ENCODE assay signal across 1 cellular context in the genomic region with DNA sequence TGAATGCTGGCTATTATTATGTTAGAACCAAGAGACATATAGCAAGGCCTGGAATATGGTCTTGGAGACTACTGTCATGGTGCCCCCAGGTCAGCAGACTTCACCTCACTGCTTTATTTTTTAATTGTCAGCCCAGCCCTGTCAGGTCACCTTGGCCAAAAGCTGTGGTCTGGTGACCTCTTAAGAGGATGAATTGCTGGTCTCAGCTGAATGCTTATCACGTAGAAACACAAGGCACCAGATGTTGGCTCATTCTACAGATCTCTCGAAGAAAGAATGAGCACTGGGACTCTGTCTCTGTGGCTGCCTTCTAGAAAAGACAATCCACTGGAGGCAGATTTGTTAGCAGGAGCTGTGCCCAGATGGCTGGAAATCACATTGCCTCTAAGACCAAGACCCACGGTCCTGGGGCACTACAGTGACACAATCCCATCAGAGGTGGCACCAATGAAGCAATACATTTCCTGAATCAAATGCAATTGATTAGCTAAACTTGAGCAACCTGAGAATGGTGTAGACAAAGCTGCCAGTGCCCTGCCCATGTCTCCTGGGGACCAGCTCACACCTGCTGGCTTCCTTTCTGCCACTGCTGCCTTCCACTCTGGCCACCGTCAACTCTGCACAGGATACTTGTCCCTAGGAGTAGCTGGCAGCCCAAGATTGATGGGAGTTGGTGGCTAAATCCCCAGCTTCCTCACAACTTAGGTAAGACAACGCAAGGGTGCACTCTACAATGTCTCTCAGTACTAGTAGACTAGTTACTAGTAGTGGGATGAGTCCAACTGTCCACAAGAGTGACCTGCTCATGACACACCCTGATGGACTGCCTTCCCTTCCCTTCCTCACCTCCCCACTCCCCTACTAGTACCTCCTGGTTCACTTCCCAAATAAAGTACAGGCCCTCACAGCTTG.
A peak's percentile ranks its signal among the peaks of the same experiment; 100 is the strongest.
TF ChIP-seq lines count a peak whose summit lies in the region.

No MANE protein-coding gene starts in this region.

TF ChIP-seq in K562, 482 proteins besides CTCF, POLR2A, EP300 and RAD21 (continued from another document and continues in another):
- TF ChIP-seq TRIM25 (IDR thresholded peaks at IDR 0.05; ENCODE audit: borderline replicate concordance) (no peak), ZNF347 (CRISPR knock-in tag; IDR thresholded peaks at IDR 0.05; ENCODE audit: low read depth) (no peak), GATAD2A (IDR thresholded peaks at IDR 0.05) (no peak), PPARD (CRISPR knock-in tag; IDR thresholded peaks at IDR 0.05) (no peak), HIVEP1 (CRISPR knock-in tag; IDR thresholded peaks at IDR 0.05) (no peak), ZNF217 (CRISPR knock-in tag; IDR thresholded peaks at IDR 0.05) (no peak), RFX1 (IDR thresholded peaks at IDR 0.05) (no peak), FOXA3 (CRISPR knock-in tag; conservative IDR thresholded peaks at IDR 0.05 in 1 of 2, IDR thresholded peaks at IDR 0.05 in 1 of 2) (no peak), ZBTB34 (CRISPR knock-in tag; IDR thresholded peaks at IDR 0.05) (no peak), CREBBP (IDR thresholded peaks at IDR 0.05; ENCODE audit: low read depth, low read length) (no peak), BRCA1 (IDR thresholded peaks at IDR 0.05) (no peak), BRCA1 (CRISPR knock-in tag; IDR thresholded peaks at IDR 0.05) (no peak), SNRNP70 (optimal IDR thresholded peaks at IDR 0.05; ENCODE audit: low read depth, low read length) (no peak), ZNF655 (CRISPR knock-in tag; IDR thresholded peaks at IDR 0.05) (no peak), ZNF324 (CRISPR knock-in tag; IDR thresholded peaks at IDR 0.05) (no peak), HMGN3 (IDR thresholded peaks at IDR 0.05; ENCODE audit: borderline replicate concordance, extremely low read depth, insufficient read length, low read depth, low read length) (no peak), XRCC4 (IDR thresholded peaks at IDR 0.05; ENCODE audit: extremely low read depth, insufficient read depth, insufficient read length) (no peak), HMBOX1 (IDR thresholded peaks at IDR 0.05) (peak; percentile 95), ZBTB26 (CRISPR knock-in tag; IDR thresholded peaks at IDR 0.05) (no peak), FOS (IDR thresholded peaks at IDR 0.05; ENCODE audit: extremely low read depth, insufficient read length) (no peak), SMAD1 (IDR thresholded peaks at IDR 0.05; ENCODE audit: low read depth, low read length, partially characterized antibody) (no peak), LCOR (CRISPR knock-in tag; IDR thresholded peaks at IDR 0.05) (peak; percentile 96), ZNF165 (CRISPR knock-in tag; IDR thresholded peaks at IDR 0.05; ENCODE audit: borderline replicate concordance) (no peak), ZNF143 (CRISPR knock-in tag; IDR thresholded peaks at IDR 0.05) (no peak), CBX8 (IDR thresholded peaks at IDR 0.05; ENCODE audit: borderline replicate concordance, extremely low read depth, low read depth, low read length, poor library complexity, severe bottlenecking) (no peak), SREBF2 (CRISPR knock-in tag; IDR thresholded peaks at IDR 0.05) (no peak), BCOR (IDR thresholded peaks at IDR 0.05) (no peak), COPS2 (conservative IDR thresholded peaks at IDR 0.05) (no peak), NONO (IDR thresholded peaks at IDR 0.05; ENCODE audit: low read depth in 2 of 2, low read length in 1 of 2) (no peak), CHCHD3 (CRISPR knock-in tag; IDR thresholded peaks at IDR 0.05) (no peak), BRF2 (IDR thresholded peaks at IDR 0.05; ENCODE audit: borderline replicate concordance, insufficient read depth, insufficient read length) (no peak), SMARCA4 (IDR thresholded peaks at IDR 0.05) (peak; percentile 89), KDM2B (CRISPR knock-in tag; IDR thresholded peaks at IDR 0.05) (no peak), TCF3 (CRISPR knock-in tag; IDR thresholded peaks at IDR 0.05) (peak; percentile 96), TAF1 (IDR thresholded peaks at IDR 0.05; ENCODE audit: control insufficient read depth, extremely low read depth, insufficient read depth, low read length, severe bottlenecking) (no peak), ZNF57 (CRISPR knock-in tag; IDR thresholded peaks at IDR 0.05) (no peak), NFE2L1 (tag; IDR thresholded peaks at IDR 0.05; ENCODE audit: borderline replicate concordance, low read depth) (no peak), CBX1 (IDR thresholded peaks at IDR 0.05; ENCODE audit: low read depth) (no peak)
- TF ChIP-seq, protein P1, sequence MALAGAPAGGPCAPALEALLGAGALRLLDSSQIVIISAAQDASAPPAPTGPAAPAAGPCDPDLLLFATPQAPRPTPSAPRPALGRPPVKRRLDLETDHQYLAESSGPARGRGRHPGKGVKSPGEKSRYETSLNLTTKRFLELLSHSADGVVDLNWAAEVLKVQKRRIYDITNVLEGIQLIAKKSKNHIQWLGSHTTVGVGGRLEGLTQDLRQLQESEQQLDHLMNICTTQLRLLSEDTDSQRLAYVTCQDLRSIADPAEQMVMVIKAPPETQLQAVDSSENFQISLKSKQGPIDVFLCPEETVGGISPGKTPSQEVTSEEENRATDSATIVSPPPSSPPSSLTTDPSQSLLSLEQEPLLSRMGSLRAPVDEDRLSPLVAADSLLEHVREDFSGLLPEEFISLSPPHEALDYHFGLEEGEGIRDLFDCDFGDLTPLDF (CRISPR knock-in tag; IDR thresholded peaks at IDR 0.05) = no peak
- TF ChIP-seq, protein P2, sequence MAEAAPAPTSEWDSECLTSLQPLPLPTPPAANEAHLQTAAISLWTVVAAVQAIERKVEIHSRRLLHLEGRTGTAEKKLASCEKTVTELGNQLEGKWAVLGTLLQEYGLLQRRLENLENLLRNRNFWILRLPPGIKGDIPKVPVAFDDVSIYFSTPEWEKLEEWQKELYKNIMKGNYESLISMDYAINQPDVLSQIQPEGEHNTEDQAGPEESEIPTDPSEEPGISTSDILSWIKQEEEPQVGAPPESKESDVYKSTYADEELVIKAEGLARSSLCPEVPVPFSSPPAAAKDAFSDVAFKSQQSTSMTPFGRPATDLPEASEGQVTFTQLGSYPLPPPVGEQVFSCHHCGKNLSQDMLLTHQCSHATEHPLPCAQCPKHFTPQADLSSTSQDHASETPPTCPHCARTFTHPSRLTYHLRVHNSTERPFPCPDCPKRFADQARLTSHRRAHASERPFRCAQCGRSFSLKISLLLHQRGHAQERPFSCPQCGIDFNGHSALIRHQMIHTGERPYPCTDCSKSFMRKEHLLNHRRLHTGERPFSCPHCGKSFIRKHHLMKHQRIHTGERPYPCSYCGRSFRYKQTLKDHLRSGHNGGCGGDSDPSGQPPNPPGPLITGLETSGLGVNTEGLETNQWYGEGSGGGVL (CRISPR knock-in tag; IDR thresholded peaks at IDR 0.05) = no peak
- TF ChIP-seq, protein P3, sequence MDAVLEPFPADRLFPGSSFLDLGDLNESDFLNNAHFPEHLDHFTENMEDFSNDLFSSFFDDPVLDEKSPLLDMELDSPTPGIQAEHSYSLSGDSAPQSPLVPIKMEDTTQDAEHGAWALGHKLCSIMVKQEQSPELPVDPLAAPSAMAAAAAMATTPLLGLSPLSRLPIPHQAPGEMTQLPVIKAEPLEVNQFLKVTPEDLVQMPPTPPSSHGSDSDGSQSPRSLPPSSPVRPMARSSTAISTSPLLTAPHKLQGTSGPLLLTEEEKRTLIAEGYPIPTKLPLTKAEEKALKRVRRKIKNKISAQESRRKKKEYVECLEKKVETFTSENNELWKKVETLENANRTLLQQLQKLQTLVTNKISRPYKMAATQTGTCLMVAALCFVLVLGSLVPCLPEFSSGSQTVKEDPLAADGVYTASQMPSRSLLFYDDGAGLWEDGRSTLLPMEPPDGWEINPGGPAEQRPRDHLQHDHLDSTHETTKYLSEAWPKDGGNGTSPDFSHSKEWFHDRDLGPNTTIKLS (IDR thresholded peaks at IDR 0.05; ENCODE audit: borderline replicate concordance, low read depth) = no peak
- TF ChIP-seq, protein P4, sequence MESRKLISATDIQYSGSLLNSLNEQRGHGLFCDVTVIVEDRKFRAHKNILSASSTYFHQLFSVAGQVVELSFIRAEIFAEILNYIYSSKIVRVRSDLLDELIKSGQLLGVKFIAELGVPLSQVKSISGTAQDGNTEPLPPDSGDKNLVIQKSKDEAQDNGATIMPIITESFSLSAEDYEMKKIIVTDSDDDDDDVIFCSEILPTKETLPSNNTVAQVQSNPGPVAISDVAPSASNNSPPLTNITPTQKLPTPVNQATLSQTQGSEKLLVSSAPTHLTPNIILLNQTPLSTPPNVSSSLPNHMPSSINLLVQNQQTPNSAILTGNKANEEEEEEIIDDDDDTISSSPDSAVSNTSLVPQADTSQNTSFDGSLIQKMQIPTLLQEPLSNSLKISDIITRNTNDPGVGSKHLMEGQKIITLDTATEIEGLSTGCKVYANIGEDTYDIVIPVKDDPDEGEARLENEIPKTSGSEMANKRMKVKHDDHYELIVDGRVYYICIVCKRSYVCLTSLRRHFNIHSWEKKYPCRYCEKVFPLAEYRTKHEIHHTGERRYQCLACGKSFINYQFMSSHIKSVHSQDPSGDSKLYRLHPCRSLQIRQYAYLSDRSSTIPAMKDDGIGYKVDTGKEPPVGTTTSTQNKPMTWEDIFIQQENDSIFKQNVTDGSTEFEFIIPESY (CRISPR knock-in tag; IDR thresholded peaks at IDR 0.05) = no peak
